ENCODE assay signal across 8 cellular contexts in genomic region chr17:75783803-75784472, GRCh38. TPM values are rescaled to one million over a fixed set of nuclear protein-coding genes. Genes with fewer than 3 reads are reported as not detected.
DNase-seq lines count a peak whose midpoint lies in the region; ATAC-seq and FAIRE-seq lines count a peak whose summit lies in the region.

No MANE protein-coding gene starts in this region.

- peaks cover 45 to 54% of the 10 kb centered on the region in 2 donors for H3K4me1 Mint-ChIP-seq in immature natural killer cell
- peaks cover 23 to 45% of the 10 kb centered on the region in 2 donors for H3K4me1 Mint-ChIP-seq in stimulated activated naive B cell treated with anti-CD40 and anti-IgM and Interleukin-4, amounts not matched to agents 10 μg/mL and 1 μg/mL and 100 μg/mL, for 72 hours

- H3K27me3 ChIP-seq in adipocyte (replicated peaks; ENCODE audit: control insufficient read depth, insufficient read depth, low read length), result no peaks in the 10 kb centered on the region

- ATAC-seq in GM18498 (IDR thresholded peaks at IDR 0.05; ENCODE audit: unreplicated experiment) (peak; percentile 0), HG03439 (IDR thresholded peaks at IDR 0.05; ENCODE audit: unreplicated experiment) (peak; percentile 2), GM18873 (IDR thresholded peaks at IDR 0.05; ENCODE audit: low FRiP score, unreplicated experiment) (no peak)
- ATAC-seq in stimulated activated naive B cell treated with anti-CD40 and anti-IgM and Interleukin-4, amounts not matched to agents 10 μg/mL and 1 μg/mL and 100 μg/mL, for 72 hours (replicated peaks), result peak; percentile 1

- H3K4me3 Mint-ChIP-seq in immature natural killer cell, result peak overlapping the region; percentile 90 to 95 (median 94)
- peak overlapping the region; percentile 87 to 93 for H3K4me3 Mint-ChIP-seq in stimulated activated naive B cell treated with anti-CD40 and anti-IgM and Interleukin-4, amounts not matched to agents 10 μg/mL and 1 μg/mL and 100 μg/mL, for 72 hours

- peak overlapping the region; percentile 94 for H3K9ac ChIP-seq in adipocyte (ENCODE audit: low read length)

- H3K27me3 Mint-ChIP-seq in immature natural killer cell (ENCODE audit: low read depth in 3 of 3), result peaks cover 13 to 28% (median 20%) of the 10 kb centered on the region in 3 donors
- peaks cover 5 to 6% of the 10 kb centered on the region in 2 donors for H3K27me3 Mint-ChIP-seq in stimulated activated naive B cell treated with anti-CD40 and anti-IgM and Interleukin-4, amounts not matched to agents 10 μg/mL and 1 μg/mL and 100 μg/mL, for 72 hours

- peaks cover 0 to 7% (median 3%) of the 10 kb centered on the region in 6 donors for H3K9me3 Mint-ChIP-seq in immature natural killer cell
- H3K9me3 Mint-ChIP-seq in stimulated activated naive B cell treated with anti-CD40 and anti-IgM and Interleukin-4, amounts not matched to agents 10 μg/mL and 1 μg/mL and 100 μg/mL, for 72 hours, result peaks cover 0 to 1% of the 10 kb centered on the region in 2 donors

- peaks cover 3 to 6% (median 4%) of the 10 kb centered on the region in 3 donors for H3K36me3 Mint-ChIP-seq in immature natural killer cell
- peaks cover 8 to 25% of the 10 kb centered on the region in 2 donors for H3K36me3 Mint-ChIP-seq in stimulated activated naive B cell treated with anti-CD40 and anti-IgM and Interleukin-4, amounts not matched to agents 10 μg/mL and 1 μg/mL and 100 μg/mL, for 72 hours

- peaks cover 38% of the 10 kb centered on the region for H3K4me1 ChIP-seq in adipocyte (ENCODE audit: control insufficient read depth, insufficient read depth, low read length)

- no peak for FAIRE-seq in frontal cortex (lab: Jason Lieb, UNC)

- no peaks in the 10 kb centered on the region for H3K36me3 ChIP-seq in adipocyte (ENCODE audit: control insufficient read depth, insufficient read depth, low read length, severe bottlenecking)

- in situ Hi-C loops in G401 (cut with HindIII; ENCODE audit: low sequenced_read_pairs), result no loop called here

- DNase-seq in adipocyte (ENCODE audit: low read depth), result no peak
- peak in 1 of 3 donors; percentile 3 for DNase-seq in immature natural killer cell
- no peak for DNase-seq in stimulated activated naive B cell treated with anti-CD40 and anti-IgM and Interleukin-4, amounts not matched to agents 10 μg/mL and 1 μg/mL and 100 μg/mL, for 72 hours
- DNase-seq in G401 (ENCODE audit: low spot score), result no peak
- DNase-seq in frontal cortex (ENCODE audit: low spot score in 2 of 2), result no peak

- H3K9me3 ChIP-seq in adipocyte (ENCODE audit: control insufficient read depth, low read length), result no peaks in the 10 kb centered on the region

- peak overlapping the region; percentile 92 to 100 (median 99) for H3K27ac Mint-ChIP-seq in immature natural killer cell
- peak overlapping the region; percentile 99 for H3K27ac Mint-ChIP-seq in stimulated activated naive B cell treated with anti-CD40 and anti-IgM and Interleukin-4, amounts not matched to agents 10 μg/mL and 1 μg/mL and 100 μg/mL, for 72 hours

- peak overlapping the region; percentile 85 for H3K4me3 ChIP-seq in adipocyte (ENCODE audit: low read length)

RNA-seq across cellular contexts. Expression of gene UNK, which starts 0.7 kb away (rescaled TPM):
- polyA plus RNA-seq in immature natural killer cell, result 10 to 100 TPM; 26.0 to 48.4 (median 34.4) TPM
- 19.1 and 19.6 TPM in 2 replicates for total RNA-seq in G401 (2014; rRNA removed; shearing (Covaris generic))
- 21.2 TPM for total RNA-seq in frontal cortex

RNA-seq across cellular contexts. Expression of gene GALK1, which starts 18.9 kb away (rescaled TPM):
- polyA plus RNA-seq in immature natural killer cell, result 10 to 100 TPM; 25.1 to 86.7 (median 30.7) TPM
- 68.3 and 87.8 TPM in 2 replicates for total RNA-seq in G401 (2014; rRNA removed; shearing (Covaris generic))
- 13.5 TPM for total RNA-seq in frontal cortex
